In the genomic region with DNA sequence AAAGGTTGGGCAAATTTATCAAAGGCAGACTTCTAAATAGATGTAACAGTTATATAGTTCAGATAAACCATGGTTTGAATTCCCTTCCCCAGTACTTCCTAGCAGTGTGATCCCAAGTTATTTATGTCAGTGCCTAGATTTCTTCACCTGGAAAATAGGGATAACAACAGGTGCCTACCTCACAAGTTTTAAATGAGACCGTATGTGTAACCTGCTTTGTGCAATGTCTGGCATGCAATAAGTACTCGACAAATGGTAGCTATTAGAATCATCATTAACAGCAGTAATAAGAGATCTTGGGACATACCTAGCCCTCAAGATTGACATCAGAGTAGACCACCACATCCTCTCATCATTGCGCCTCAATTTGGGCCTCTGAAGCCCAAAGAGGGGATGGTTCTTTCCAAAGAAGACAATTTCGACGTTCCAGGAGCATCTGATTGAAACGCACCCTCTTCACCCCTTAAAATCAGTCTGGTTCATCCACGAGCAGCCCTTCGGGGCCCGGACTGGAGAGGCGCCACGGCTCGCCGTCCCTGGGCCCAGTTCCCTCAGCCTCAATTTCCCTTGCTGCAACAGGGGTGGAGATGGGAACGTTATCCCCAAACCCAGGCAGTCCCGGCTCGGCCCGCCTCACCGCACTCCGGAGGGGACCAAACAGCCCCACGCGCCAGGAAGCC, we compare ENCODE assay signal across 2 cellular contexts.
TF ChIP-seq lines count a peak whose summit lies in the region.

No MANE protein-coding gene starts in this region.

TF ChIP-seq in IMR-90, 13 proteins besides CTCF, POLR2A, EP300 and RAD21:
- TF ChIP-seq MAFK (IDR thresholded peaks at IDR 0.05; ENCODE audit: low read depth, low read length) (no peak), FOS (IDR thresholded peaks at IDR 0.05; ENCODE audit: low read depth, low read length) (no peak), CHD1 (IDR thresholded peaks at IDR 0.05; ENCODE audit: low read depth, low read length) (no peak), CEBPB (IDR thresholded peaks at IDR 0.05; ENCODE audit: low read depth, low read length) (no peak), ELK1 (IDR thresholded peaks at IDR 0.05; ENCODE audit: borderline replicate concordance, low read depth, low read length) (no peak), RCOR1 (IDR thresholded peaks at IDR 0.05; ENCODE audit: insufficient replicate concordance, low read length) (no peak), NFE2L2 (IDR thresholded peaks at IDR 0.05; ENCODE audit: low read depth, low read length) (no peak), BHLHE40 (IDR thresholded peaks at IDR 0.05; ENCODE audit: low read depth, low read length) (no peak), RFX5 (IDR thresholded peaks at IDR 0.05; ENCODE audit: low read depth, low read length) (no peak), MAZ (IDR thresholded peaks at IDR 0.05; ENCODE audit: borderline replicate concordance, low read depth, low read length) (no peak), MXI1 (IDR thresholded peaks at IDR 0.05; ENCODE audit: borderline replicate concordance, low read depth, low read length) (no peak)
- TF ChIP-seq, protein P1, sequence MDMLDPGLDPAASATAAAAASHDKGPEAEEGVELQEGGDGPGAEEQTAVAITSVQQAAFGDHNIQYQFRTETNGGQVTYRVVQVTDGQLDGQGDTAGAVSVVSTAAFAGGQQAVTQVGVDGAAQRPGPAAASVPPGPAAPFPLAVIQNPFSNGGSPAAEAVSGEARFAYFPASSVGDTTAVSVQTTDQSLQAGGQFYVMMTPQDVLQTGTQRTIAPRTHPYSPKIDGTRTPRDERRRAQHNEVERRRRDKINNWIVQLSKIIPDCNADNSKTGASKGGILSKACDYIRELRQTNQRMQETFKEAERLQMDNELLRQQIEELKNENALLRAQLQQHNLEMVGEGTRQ (IDR thresholded peaks at IDR 0.05; ENCODE audit: low read depth, low read length): no peak

TF ChIP-seq in liver, 16 proteins besides CTCF, POLR2A, EP300 and RAD21:
- TF ChIP-seq, protein P2, sequence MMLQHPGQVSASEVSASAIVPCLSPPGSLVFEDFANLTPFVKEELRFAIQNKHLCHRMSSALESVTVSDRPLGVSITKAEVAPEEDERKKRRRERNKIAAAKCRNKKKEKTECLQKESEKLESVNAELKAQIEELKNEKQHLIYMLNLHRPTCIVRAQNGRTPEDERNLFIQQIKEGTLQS (IDR thresholded peaks at IDR 0.05): no peak
- no peak for TF ChIP-seq HNF4G (IDR thresholded peaks at IDR 0.05)
- peak; percentile 22 for TF ChIP-seq MAX (IDR thresholded peaks at IDR 0.05)
- TF ChIP-seq FOXA1 (IDR thresholded peaks at IDR 0.05): no peak
- TF ChIP-seq HNF4A (conservative IDR thresholded peaks at IDR 0.05): no peak
- no peak for TF ChIP-seq GABPA (IDR thresholded peaks at IDR 0.05 in 1 of 2, conservative IDR thresholded peaks at IDR 0.05 in 1 of 2)
- peak; percentile 20 for TF ChIP-seq TAF1 (conservative IDR thresholded peaks at IDR 0.05)
- TF ChIP-seq EGR1 (IDR thresholded peaks at IDR 0.05; ENCODE audit: low read depth in 2 of 2): no peak
- no peak for TF ChIP-seq FOXA2 (IDR thresholded peaks at IDR 0.05)
- no peak for TF ChIP-seq SP1 (IDR thresholded peaks at IDR 0.05)
- TF ChIP-seq, protein P3, sequence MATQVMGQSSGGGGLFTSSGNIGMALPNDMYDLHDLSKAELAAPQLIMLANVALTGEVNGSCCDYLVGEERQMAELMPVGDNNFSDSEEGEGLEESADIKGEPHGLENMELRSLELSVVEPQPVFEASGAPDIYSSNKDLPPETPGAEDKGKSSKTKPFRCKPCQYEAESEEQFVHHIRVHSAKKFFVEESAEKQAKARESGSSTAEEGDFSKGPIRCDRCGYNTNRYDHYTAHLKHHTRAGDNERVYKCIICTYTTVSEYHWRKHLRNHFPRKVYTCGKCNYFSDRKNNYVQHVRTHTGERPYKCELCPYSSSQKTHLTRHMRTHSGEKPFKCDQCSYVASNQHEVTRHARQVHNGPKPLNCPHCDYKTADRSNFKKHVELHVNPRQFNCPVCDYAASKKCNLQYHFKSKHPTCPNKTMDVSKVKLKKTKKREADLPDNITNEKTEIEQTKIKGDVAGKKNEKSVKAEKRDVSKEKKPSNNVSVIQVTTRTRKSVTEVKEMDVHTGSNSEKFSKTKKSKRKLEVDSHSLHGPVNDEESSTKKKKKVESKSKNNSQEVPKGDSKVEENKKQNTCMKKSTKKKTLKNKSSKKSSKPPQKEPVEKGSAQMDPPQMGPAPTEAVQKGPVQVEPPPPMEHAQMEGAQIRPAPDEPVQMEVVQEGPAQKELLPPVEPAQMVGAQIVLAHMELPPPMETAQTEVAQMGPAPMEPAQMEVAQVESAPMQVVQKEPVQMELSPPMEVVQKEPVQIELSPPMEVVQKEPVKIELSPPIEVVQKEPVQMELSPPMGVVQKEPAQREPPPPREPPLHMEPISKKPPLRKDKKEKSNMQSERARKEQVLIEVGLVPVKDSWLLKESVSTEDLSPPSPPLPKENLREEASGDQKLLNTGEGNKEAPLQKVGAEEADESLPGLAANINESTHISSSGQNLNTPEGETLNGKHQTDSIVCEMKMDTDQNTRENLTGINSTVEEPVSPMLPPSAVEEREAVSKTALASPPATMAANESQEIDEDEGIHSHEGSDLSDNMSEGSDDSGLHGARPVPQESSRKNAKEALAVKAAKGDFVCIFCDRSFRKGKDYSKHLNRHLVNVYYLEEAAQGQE (IDR thresholded peaks at IDR 0.05): peak; percentile 48
- TF ChIP-seq, protein P4, sequence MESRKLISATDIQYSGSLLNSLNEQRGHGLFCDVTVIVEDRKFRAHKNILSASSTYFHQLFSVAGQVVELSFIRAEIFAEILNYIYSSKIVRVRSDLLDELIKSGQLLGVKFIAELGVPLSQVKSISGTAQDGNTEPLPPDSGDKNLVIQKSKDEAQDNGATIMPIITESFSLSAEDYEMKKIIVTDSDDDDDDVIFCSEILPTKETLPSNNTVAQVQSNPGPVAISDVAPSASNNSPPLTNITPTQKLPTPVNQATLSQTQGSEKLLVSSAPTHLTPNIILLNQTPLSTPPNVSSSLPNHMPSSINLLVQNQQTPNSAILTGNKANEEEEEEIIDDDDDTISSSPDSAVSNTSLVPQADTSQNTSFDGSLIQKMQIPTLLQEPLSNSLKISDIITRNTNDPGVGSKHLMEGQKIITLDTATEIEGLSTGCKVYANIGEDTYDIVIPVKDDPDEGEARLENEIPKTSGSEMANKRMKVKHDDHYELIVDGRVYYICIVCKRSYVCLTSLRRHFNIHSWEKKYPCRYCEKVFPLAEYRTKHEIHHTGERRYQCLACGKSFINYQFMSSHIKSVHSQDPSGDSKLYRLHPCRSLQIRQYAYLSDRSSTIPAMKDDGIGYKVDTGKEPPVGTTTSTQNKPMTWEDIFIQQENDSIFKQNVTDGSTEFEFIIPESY (IDR thresholded peaks at IDR 0.05): no peak
